3 cellular contexts compared by ENCODE assay signal in genomic region chr1:180236698-180237509, GRCh38.
TF ChIP-seq lines count a peak whose summit lies in the region.

No MANE protein-coding gene starts in this region.

TF ChIP-seq in SK-N-SH, 30 proteins besides CTCF, POLR2A, EP300 and RAD21:
- peak; percentile 20; the same call in 1 of the 2 replicates for TF ChIP-seq EZH2phosphoT487 (IDR thresholded peaks at IDR 0.05; ENCODE audit: borderline replicate concordance, low read depth)
- TF ChIP-seq, protein P1, sequence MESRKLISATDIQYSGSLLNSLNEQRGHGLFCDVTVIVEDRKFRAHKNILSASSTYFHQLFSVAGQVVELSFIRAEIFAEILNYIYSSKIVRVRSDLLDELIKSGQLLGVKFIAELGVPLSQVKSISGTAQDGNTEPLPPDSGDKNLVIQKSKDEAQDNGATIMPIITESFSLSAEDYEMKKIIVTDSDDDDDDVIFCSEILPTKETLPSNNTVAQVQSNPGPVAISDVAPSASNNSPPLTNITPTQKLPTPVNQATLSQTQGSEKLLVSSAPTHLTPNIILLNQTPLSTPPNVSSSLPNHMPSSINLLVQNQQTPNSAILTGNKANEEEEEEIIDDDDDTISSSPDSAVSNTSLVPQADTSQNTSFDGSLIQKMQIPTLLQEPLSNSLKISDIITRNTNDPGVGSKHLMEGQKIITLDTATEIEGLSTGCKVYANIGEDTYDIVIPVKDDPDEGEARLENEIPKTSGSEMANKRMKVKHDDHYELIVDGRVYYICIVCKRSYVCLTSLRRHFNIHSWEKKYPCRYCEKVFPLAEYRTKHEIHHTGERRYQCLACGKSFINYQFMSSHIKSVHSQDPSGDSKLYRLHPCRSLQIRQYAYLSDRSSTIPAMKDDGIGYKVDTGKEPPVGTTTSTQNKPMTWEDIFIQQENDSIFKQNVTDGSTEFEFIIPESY (IDR thresholded peaks at IDR 0.05; ENCODE audit: borderline replicate concordance, low read depth) = no peak

TF ChIP-seq in SK-N-SH treated with all-trans-retinoic acid at 6 μM for 48 hours, 23 proteins besides CTCF, POLR2A, EP300 and RAD21:
- TF ChIP-seq PPARA (CRISPR knock-in tag; IDR thresholded peaks at IDR 0.05; ENCODE audit: borderline replicate concordance) (no peak), ISL1 (CRISPR knock-in tag; IDR thresholded peaks at IDR 0.05) (no peak), RARB (CRISPR knock-in tag; IDR thresholded peaks at IDR 0.05) (no peak), BACH2 (CRISPR knock-in tag; IDR thresholded peaks at IDR 0.05; ENCODE audit: borderline replicate concordance) (no peak), OSR1 (CRISPR knock-in tag; IDR thresholded peaks at IDR 0.05) (no peak), TOX (CRISPR knock-in tag; IDR thresholded peaks at IDR 0.05; ENCODE audit: borderline replicate concordance) (no peak)
- TF ChIP-seq, protein P2, sequence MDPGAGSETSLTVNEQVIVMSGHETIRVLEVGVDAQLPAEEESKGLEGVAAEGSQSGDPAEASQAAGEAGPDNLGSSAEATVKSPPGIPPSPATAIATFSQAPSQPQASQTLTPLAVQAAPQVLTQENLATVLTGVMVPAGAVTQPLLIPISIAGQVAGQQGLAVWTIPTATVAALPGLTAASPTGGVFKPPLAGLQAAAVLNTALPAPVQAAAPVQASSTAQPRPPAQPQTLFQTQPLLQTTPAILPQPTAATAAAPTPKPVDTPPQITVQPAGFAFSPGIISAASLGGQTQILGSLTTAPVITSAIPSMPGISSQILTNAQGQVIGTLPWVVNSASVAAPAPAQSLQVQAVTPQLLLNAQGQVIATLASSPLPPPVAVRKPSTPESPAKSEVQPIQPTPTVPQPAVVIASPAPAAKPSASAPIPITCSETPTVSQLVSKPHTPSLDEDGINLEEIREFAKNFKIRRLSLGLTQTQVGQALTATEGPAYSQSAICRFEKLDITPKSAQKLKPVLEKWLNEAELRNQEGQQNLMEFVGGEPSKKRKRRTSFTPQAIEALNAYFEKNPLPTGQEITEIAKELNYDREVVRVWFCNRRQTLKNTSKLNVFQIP (CRISPR knock-in tag; IDR thresholded peaks at IDR 0.05; ENCODE audit: borderline replicate concordance, low read depth) = no peak

TF ChIP-seq in H1, 55 proteins besides CTCF, POLR2A, EP300 and RAD21:
- TF ChIP-seq SIX5 (IDR thresholded peaks at IDR 0.05; ENCODE audit: low read depth, low read length) (no peak), RNF2 (IDR thresholded peaks at IDR 0.05; ENCODE audit: borderline replicate concordance, low read depth, low read length, missing control alignments, poor library complexity, severe bottlenecking) (peak; percentile 51), KDM4A (IDR thresholded peaks at IDR 0.05; ENCODE audit: low read depth, low read length, severe bottlenecking) (no peak), YY1 (IDR thresholded peaks at IDR 0.05; ENCODE audit: low read depth, low read length) (peak; percentile 63; the same call in 1 of the 2 replicates), SP4 (IDR thresholded peaks at IDR 0.05; ENCODE audit: low read length) (no peak), MAX (IDR thresholded peaks at IDR 0.05) (no peak), SUZ12 (IDR thresholded peaks at IDR 0.05; ENCODE audit: low read length) (peak; percentile 21; the same call in 1 of the 2 replicates)
